Comparison of ENCODE assay signal across 8 cellular contexts in genomic region chr19:55643733-55644116, GRCh38. TPM values are rescaled to one million over a fixed set of nuclear protein-coding genes. Genes with fewer than 3 reads are reported as not detected.
DNase-seq lines count a peak whose midpoint lies in the region; ATAC-seq and TF ChIP-seq lines count a peak whose summit lies in the region.

No MANE protein-coding gene starts in this region.

- H3K27me3 Mint-ChIP-seq in CD8-positive, alpha-beta memory T cell = no peaks in the 10 kb centered on the region
- H3K27me3 Mint-ChIP-seq in endodermal cell (ENCODE audit: insufficient read depth) = no peaks in the 10 kb centered on the region

- peak overlapping the region; percentile 63 for H3K9ac ChIP-seq in endodermal cell (ENCODE audit: extremely low read depth, low read length, poor library complexity, severe bottlenecking)

- H3K4me3 Mint-ChIP-seq in CD8-positive, alpha-beta memory T cell = peak overlapping the region; percentile 84 to 98 (median 87)
- H3K4me3 Mint-ChIP-seq in endodermal cell = peak overlapping the region; percentile 90

- peaks cover 36% of the 10 kb centered on the region for H3K4me1 ChIP-seq in CD8-positive, alpha-beta memory T cell (ENCODE audit: insufficient read depth, low read length)
- H3K4me1 ChIP-seq in endodermal cell (ENCODE audit: control insufficient read depth, insufficient read depth, low read length) (peaks cover 13% of the 10 kb centered on the region), neuron (ENCODE audit: insufficient read depth, low read length) (peaks cover 48% of the 10 kb centered on the region)

- TF ChIP-seq CTCF in endodermal cell (conservative IDR thresholded peaks at IDR 0.05) = no peak

- H3K4me3 ChIP-seq in CD8-positive, alpha-beta memory T cell (ENCODE audit: low read length) = peak overlapping the region; percentile 95
- H3K4me3 ChIP-seq in endodermal cell (ENCODE audit: low read length) (peak overlapping the region; percentile 92), neuron (ENCODE audit: low read length) (peak overlapping the region; percentile 88)

- H3K9me3 Mint-ChIP-seq in CD8-positive, alpha-beta memory T cell = peaks cover 0 to 3% (median 0%) of the 10 kb centered on the region in 5 donors
- H3K9me3 Mint-ChIP-seq in endodermal cell = peaks cover 3% of the 10 kb centered on the region

- H3K36me3 ChIP-seq in CD8-positive, alpha-beta memory T cell (ENCODE audit: insufficient read depth, low read length) = peaks cover 4% of the 10 kb centered on the region
- H3K36me3 ChIP-seq in endodermal cell (ENCODE audit: control insufficient read depth, insufficient read depth, low read length) = peaks cover 10% of the 10 kb centered on the region
- peaks cover 14% of the 10 kb centered on the region for H3K36me3 ChIP-seq in neuron (ENCODE audit: insufficient read depth, low read length)

- H3K27me3 ChIP-seq in CD8-positive, alpha-beta memory T cell (ENCODE audit: insufficient read depth, low read length, poor library complexity, severe bottlenecking) = no peaks in the 10 kb centered on the region
- no peaks in the 10 kb centered on the region for H3K27me3 ChIP-seq in endodermal cell (ENCODE audit: control insufficient read depth, insufficient read depth, low read length, poor library complexity, severe bottlenecking)
- no peaks in the 10 kb centered on the region for H3K27me3 ChIP-seq in neuron (ENCODE audit: insufficient read depth, low read length)

- peaks cover 44 to 65% (median 58%) of the 10 kb centered on the region in 3 donors for H3K4me1 Mint-ChIP-seq in CD8-positive, alpha-beta memory T cell
- peaks cover 19% of the 10 kb centered on the region for H3K4me1 Mint-ChIP-seq in endodermal cell

- no peak for DNase-seq in CD8-positive, alpha-beta memory T cell
- DNase-seq in OCI-M1 (lab: John Stamatoyannopoulos, UW) (peak; percentile 44), endodermal cell (no peak)
- DNase-seq in stimulated activated CD4-positive, alpha-beta T cell treated with anti-CD3 and anti-CD28 coated beads, Interleukin-1b, Interleukin-23, amount 100 ng/mL, for 48 hours = no peak

- H3K9me3 ChIP-seq in CD8-positive, alpha-beta memory T cell (ENCODE audit: low read length) = no peaks in the 10 kb centered on the region
- H3K9me3 ChIP-seq in endodermal cell (ENCODE audit: control insufficient read depth, low read length) (no peaks in the 10 kb centered on the region), neuron (ENCODE audit: low read length) (no peaks in the 10 kb centered on the region)

- H2AFZ ChIP-seq in neuron (ENCODE audit: low read depth, low read length) = no peak overlapping the region

- POLR2A ChIA-PET in CD8-positive, alpha-beta memory T cell (lab: Charles Lee) = interaction anchor here (2.6 kb wide), 1 partner anchor 11 kb away, joined by 23 read pairs; the partner anchor contains the start of gene U2AF2

- H3K27ac Mint-ChIP-seq in CD8-positive, alpha-beta memory T cell = peak overlapping the region; percentile 85 to 98 (median 96)
- peak overlapping the region; percentile 88 for H3K27ac Mint-ChIP-seq in endodermal cell

- peaks cover 3 to 18% (median 3%) of the 10 kb centered on the region in 3 donors for H3K36me3 Mint-ChIP-seq in CD8-positive, alpha-beta memory T cell
- H3K36me3 Mint-ChIP-seq in endodermal cell (ENCODE audit: low read depth) = peaks cover 22% of the 10 kb centered on the region

- peak overlapping the region; percentile 72 for H3K27ac ChIP-seq in CD8-positive, alpha-beta memory T cell (ENCODE audit: low read depth, low read length)
- H3K27ac ChIP-seq in endodermal cell (ENCODE audit: low read depth, low read length) = no peak overlapping the region

- WGBS in endodermal cell (ENCODE audit: insufficient coverage in 1 of 2, insufficient read length in 1 of 2), 2 experiments = 0% methylated on average over 6 to 22 of the region's 29 CpGs

- CTCF ChIA-PET in CD8-positive, alpha-beta memory T cell (lab: Charles Lee) = interaction anchor here (1.1 to 1.6 kb wide), 3 partner anchors 9 to 23 kb away, joined by 3 to 4 read pairs (median 3); no protein-coding TSS in a partner anchor

- ATAC-seq in HG03342 (IDR thresholded peaks at IDR 0.05; ENCODE audit: unreplicated experiment) (no peak), GM19463 (IDR thresholded peaks at IDR 0.05; ENCODE audit: unreplicated experiment) (no peak), GM18498 (IDR thresholded peaks at IDR 0.05; ENCODE audit: unreplicated experiment) (no peak)

RNA-seq across cellular contexts. Expression of gene ZNF581, which starts 0.3 kb away (rescaled TPM):
- 10 to 100 TPM; 32.8 to 34.4 TPM for total RNA-seq in CD8-positive, alpha-beta memory T cell
- polyA plus RNA-seq in CD8-positive, alpha-beta memory T cell = 23.4 TPM
- total RNA-seq in endodermal cell = 10 to 100 TPM; 47.2 to 48.7 TPM
- 41.7 TPM for polyA plus RNA-seq in endodermal cell (2013, experiment 1 of 2)
- 38.5 TPM for polyA plus RNA-seq in endodermal cell (2013, experiment 2 of 2)

RNA-seq across cellular contexts. Expression of gene ZNF580, which starts 2.9 kb away (rescaled TPM):
- 10 to 100 TPM; 39.6 to 41.3 TPM for total RNA-seq in CD8-positive, alpha-beta memory T cell
- 15.2 TPM for polyA plus RNA-seq in CD8-positive, alpha-beta memory T cell
- total RNA-seq in endodermal cell = 10 to 100 TPM; 27.3 to 38.6 TPM
- 35.6 TPM for polyA plus RNA-seq in endodermal cell (2013, experiment 1 of 2)
- 31.7 TPM for polyA plus RNA-seq in endodermal cell (2013, experiment 2 of 2)

RNA-seq across cellular contexts. Expression of gene CCDC106, which starts 4.3 kb away (rescaled TPM):
- 1 to 10 TPM; 2.0 to 2.2 TPM for total RNA-seq in CD8-positive, alpha-beta memory T cell
- 0.54 TPM for polyA plus RNA-seq in CD8-positive, alpha-beta memory T cell
- total RNA-seq in endodermal cell = 10 to 100 TPM; 18.0 to 24.9 TPM
- 16.2 TPM for polyA plus RNA-seq in endodermal cell (2013, experiment 1 of 2)
- polyA plus RNA-seq in endodermal cell (2013, experiment 2 of 2) = 14.6 TPM

RNA-seq across cellular contexts. Expression of gene U2AF2, which starts 11.1 kb away (rescaled TPM):
- 100 to 1,000 TPM; 374 to 386 TPM for total RNA-seq in CD8-positive, alpha-beta memory T cell
- polyA plus RNA-seq in CD8-positive, alpha-beta memory T cell = 9.5 TPM
- 100 to 1,000 TPM; 264 to 293 TPM for total RNA-seq in endodermal cell
- polyA plus RNA-seq in endodermal cell (2013, experiment 1 of 2) = 180 TPM
- polyA plus RNA-seq in endodermal cell (2013, experiment 2 of 2) = 161 TPM

RNA-seq across cellular contexts. Expression of gene ZNF784, which starts 19.4 kb away (rescaled TPM):
- total RNA-seq in CD8-positive, alpha-beta memory T cell = 1 to 10 TPM; 2.6 to 2.9 TPM
- polyA plus RNA-seq in CD8-positive, alpha-beta memory T cell = 1.0 TPM
- 10 to 100 TPM in 1 of 2 donors, 1 to 10 TPM in 1; 7.2 to 10.7 TPM for total RNA-seq in endodermal cell
- polyA plus RNA-seq in endodermal cell (2013, experiment 1 of 2) = 15.0 TPM
- 13.7 TPM for polyA plus RNA-seq in endodermal cell (2013, experiment 2 of 2)

Comparison
In these comparisons a context has a peak if more than half of its experiments do, and no peak if none do; other contexts are left out.
1. RNA of gene CCDC106, which starts 4.3 kb away (total RNA-seq): 18.0 to 24.9 TPM in endodermal cell; 2.0 to 2.2 TPM in CD8-positive, alpha-beta memory T cell; every median in the first group is over 4 times any median in the second.
2. Peak in every context shown above with its lines, with median percentiles within 50 percentile points of each other: H3K4me3 ChIP-seq.